8 cellular contexts compared by ENCODE assay signal in genomic region chr12:14403711-14404164, GRCh38.
DNase-seq lines count a peak whose midpoint lies in the region; ATAC-seq and TF ChIP-seq lines count a peak whose summit lies in the region.

No MANE protein-coding gene starts in this region.

- peaks cover 36% of the 10 kb centered on the region for H3K36me3 Mint-ChIP-seq in activated T-cell treated with anti-CD3 and anti-CD28 coated beads, Interleukin-2, amount 50 U/mL, for 24 hours (ENCODE audit: low read depth)

- peak overlapping the region; percentile 48 for H3K27ac ChIP-seq in brain microvascular endothelial cell

- in situ Hi-C loops in brain microvascular endothelial cell (cut with HindIII; ENCODE audit: low pct_ligation_motif_present, low sequenced_read_pairs): no loop called here

- peaks cover 77% of the 10 kb centered on the region for H3K4me1 Mint-ChIP-seq in activated T-cell treated with anti-CD3 and anti-CD28 coated beads, Interleukin-2, amount 50 U/mL, for 24 hours (ENCODE audit: low read depth)

- no peaks in the 10 kb centered on the region for H3K27me3 ChIP-seq in brain microvascular endothelial cell (replicated peaks)

- no peak for DNase-seq in activated T-cell treated with anti-CD3 and anti-CD28 coated beads, Interleukin-2, amount 50 U/mL, for 24 hours
- DNase-seq in activated T-cell treated with anti-CD3 and anti-CD28 coated beads, Interleukin-2, amount 50 U/mL, for 1 hour: no peak
- DNase-seq in NCI-H446 treated with DMSO at 0.1 percent for 48 hours (lab: John Stamatoyannopoulos, UW): peak; percentile 94
- DNase-seq in brain microvascular endothelial cell: peak; percentile 83
- peak; percentile 88 for DNase-seq in kidney glomerular epithelial cell (lab: John Stamatoyannopoulos, UW)
- peak; percentile 82 for DNase-seq in superior temporal gyrus (ENCODE audit: extremely low spot score)

- peak overlapping the region; percentile 75 for H3K27ac Mint-ChIP-seq in activated T-cell treated with anti-CD3 and anti-CD28 coated beads, Interleukin-2, amount 50 U/mL, for 24 hours

- H3K4me3 ChIP-seq in brain microvascular endothelial cell (ENCODE audit: low read depth, low read length): no peak overlapping the region

- peak; percentile 40 for ATAC-seq in HG03196 (IDR thresholded peaks at IDR 0.05; ENCODE audit: unreplicated experiment)
- ATAC-seq in GM19467 (IDR thresholded peaks at IDR 0.05; ENCODE audit: unreplicated experiment): no peak

- TF ChIP-seq CTCF in brain microvascular endothelial cell (IDR thresholded peaks at IDR 0.05; ENCODE audit: low read depth, low read length, missing control alignments): no peak

- H3K9me3 Mint-ChIP-seq in activated T-cell treated with anti-CD3 and anti-CD28 coated beads, Interleukin-2, amount 50 U/mL, for 24 hours: peaks cover 3% of the 10 kb centered on the region

- H3K36me3 ChIP-seq in brain microvascular endothelial cell (replicated peaks): no peaks in the 10 kb centered on the region

- no peaks in the 10 kb centered on the region for H3K27me3 Mint-ChIP-seq in activated T-cell treated with anti-CD3 and anti-CD28 coated beads, Interleukin-2, amount 50 U/mL, for 24 hours

- peak overlapping the region; percentile 30 for H3K4me3 Mint-ChIP-seq in activated T-cell treated with anti-CD3 and anti-CD28 coated beads, Interleukin-2, amount 50 U/mL, for 24 hours

Comparison
In these comparisons a context has a peak if more than half of its experiments do, and no peak if none do; other contexts are left out.
1. DNase-seq: peak in NCI-H446 treated with DMSO at 0.1 percent for 48 hours (single experiment), brain microvascular endothelial cell (single experiment), kidney glomerular epithelial cell (single experiment) and superior temporal gyrus (single experiment); none in activated T-cell treated with anti-CD3 and anti-CD28 coated beads, Interleukin-2, amount 50 U/mL, for 24 hours (single experiment) and activated T-cell treated with anti-CD3 and anti-CD28 coated beads, Interleukin-2, amount 50 U/mL, for 1 hour (single experiment).